ENCODE assay signal across 32 cellular contexts in genomic region chr9:98964911-98965336, GRCh38. TPM values are rescaled to one million over a fixed set of nuclear protein-coding genes. Genes with fewer than 3 reads are reported as not detected.
DNase-seq lines count a peak whose midpoint lies in the region; ATAC-seq and TF ChIP-seq lines count a peak whose summit lies in the region.
"Had no signal": no experiment of that assay in that cellular context is flagged by ENCODE, and none has a peak within 500 bp of the region (broad histone marks: within the 10 kb centered on the region; RNA-seq: fewer than 3 reads in every experiment).

No MANE protein-coding gene starts in this region.

- H3K4me1 Mint-ChIP-seq in activated T-helper 2 cell treated with anti-CD3 and anti-CD28 coated beads, Interferon-gamma antibody, Interleukin-2, Interleukin-4, amounts not matched to agents 10 μg/mL and 5 μg/mL and 100 μg/mL, durations not matched to agents 14 hours and 24 hours and 36 hours (ENCODE audit: low read depth), result no peaks in the 10 kb centered on the region
- H3K4me1 Mint-ChIP-seq: activated naive CD4-positive, alpha-beta T cell treated with anti-CD3 and anti-CD28 coated beads, Interleukin-2, amount 50 U/mL, for 24 hours; activated T-helper 17 cell treated with anti-CD3 and anti-CD28 coated beads, Interleukin-2, amount 50 U/mL, for 72 hours; naive thymus-derived CD8-positive, alpha-beta T cell; stimulated activated effector memory CD8-positive, alpha-beta T cell treated with anti-CD3 and anti-CD28 coated beads, Interleukin-12 subunit alpha, Interleukin-12 subunit beta, amount 100 ng/mL, for 72 hours had no signal

- H3K36me3 ChIP-seq in body of pancreas (replicated peaks in 1 of 2; ENCODE audit: insufficient read depth in 1 of 2, low read depth in 2 of 2), result no peaks in the 10 kb centered on the region
- peaks cover 0 to 6% (median 0%) of the 10 kb centered on the region in 9 donors for H3K36me3 ChIP-seq in heart left ventricle
- no peaks in the 10 kb centered on the region for H3K36me3 ChIP-seq in psoas muscle (ENCODE audit: insufficient read depth in 1 of 2, low read depth in 1 of 2)
- no peaks in the 10 kb centered on the region for H3K36me3 ChIP-seq in upper lobe of right lung
- H3K36me3 ChIP-seq: left lung, thyroid gland had no signal

- intact Hi-C loops in body of pancreas (cut with DNase I), result no loop called here
- intact Hi-C loops in heart left ventricle (cut with DNase I), result no loop called here
- intact Hi-C loops in psoas muscle (cut with DNase I), result no loop called here
- intact Hi-C loops in upper lobe of right lung (cut with DNase I), result no loop called here
- intact Hi-C loops in activated T-helper 2 cell treated with anti-CD3 and anti-CD28 coated beads, Interferon-gamma antibody, Interleukin-2, Interleukin-4, amounts not matched to agents 10 μg/mL and 5 μg/mL and 100 μg/mL, durations not matched to agents 14 hours and 24 hours and 36 hours (cut with micrococcal nuclease), result no loop called here

- no peaks in the 10 kb centered on the region for H3K9me3 Mint-ChIP-seq in activated T-helper 2 cell treated with anti-CD3 and anti-CD28 coated beads, Interferon-gamma antibody, Interleukin-2, Interleukin-4, amounts not matched to agents 10 μg/mL and 5 μg/mL and 100 μg/mL, durations not matched to agents 14 hours and 24 hours and 36 hours
- H3K9me3 Mint-ChIP-seq: activated naive CD4-positive, alpha-beta T cell treated with anti-CD3 and anti-CD28 coated beads, Interleukin-2, amount 50 U/mL, for 24 hours; activated T-helper 17 cell treated with anti-CD3 and anti-CD28 coated beads, Interleukin-2, amount 50 U/mL, for 72 hours; effector memory CD8-positive, alpha-beta T cell; naive thymus-derived CD8-positive, alpha-beta T cell; stimulated activated effector memory CD8-positive, alpha-beta T cell treated with anti-CD3 and anti-CD28 coated beads, Interleukin-12 subunit alpha, Interleukin-12 subunit beta, amount 100 ng/mL, for 72 hours had no signal

- 88% methylated on average over 7 of the region's 7 CpGs for WGBS in body of pancreas, 2 donors
- WGBS in heart left ventricle, 4 donors, result 53 to 55% (median 55%) methylated on average over 7 of the region's 7 CpGs
- 31 to 46% (median 39%) methylated on average over 7 of the region's 7 CpGs for WGBS in psoas muscle, 3 donors

- H3K4me1 ChIP-seq in body of pancreas (peaks cover 5% of the 10 kb centered on the region), heart left ventricle (peaks cover 4 to 89% (median 44%) of the 10 kb centered on the region in 12 donors), psoas muscle (no peaks in the 10 kb centered on the region), upper lobe of right lung (peaks cover 9% of the 10 kb centered on the region)
- H3K4me1 ChIP-seq: Caco-2, thyroid gland had no signal

- no peak overlapping the region for H3K27ac Mint-ChIP-seq in activated T-helper 2 cell treated with anti-CD3 and anti-CD28 coated beads, Interferon-gamma antibody, Interleukin-2, Interleukin-4, amounts not matched to agents 10 μg/mL and 5 μg/mL and 100 μg/mL, durations not matched to agents 14 hours and 24 hours and 36 hours
- H3K27ac Mint-ChIP-seq: activated naive CD4-positive, alpha-beta T cell treated with anti-CD3 and anti-CD28 coated beads, Interleukin-2, amount 50 U/mL, for 24 hours; activated T-helper 17 cell treated with anti-CD3 and anti-CD28 coated beads, Interleukin-2, amount 50 U/mL, for 72 hours; effector memory CD8-positive, alpha-beta T cell; naive thymus-derived CD8-positive, alpha-beta T cell; stimulated activated effector memory CD8-positive, alpha-beta T cell treated with anti-CD3 and anti-CD28 coated beads, Interleukin-12 subunit alpha, Interleukin-12 subunit beta, amount 100 ng/mL, for 72 hours had no signal

- H3K27me3 ChIP-seq in body of pancreas (no peaks in the 10 kb centered on the region), heart left ventricle (no peaks in the 10 kb centered on the region), psoas muscle (ENCODE audit: insufficient read depth in 3 of 3, low read length in 2 of 3) (peaks cover 0 to 16% (median 1%) of the 10 kb centered on the region in 3 donors), upper lobe of right lung (no peaks in the 10 kb centered on the region)
- H3K27me3 ChIP-seq: left lung, thyroid gland had no signal

- H3K27me3 Mint-ChIP-seq in activated T-helper 2 cell treated with anti-CD3 and anti-CD28 coated beads, Interferon-gamma antibody, Interleukin-2, Interleukin-4, amounts not matched to agents 10 μg/mL and 5 μg/mL and 100 μg/mL, durations not matched to agents 14 hours and 24 hours and 36 hours (ENCODE audit: low read depth), result peaks cover 9% of the 10 kb centered on the region
- H3K27me3 Mint-ChIP-seq: activated naive CD4-positive, alpha-beta T cell treated with anti-CD3 and anti-CD28 coated beads, Interleukin-2, amount 50 U/mL, for 24 hours had no signal

- ATAC-seq in body of pancreas (peak; percentile 15), heart left ventricle (peak in 3 of 4 donors; percentile 25 to 45 (median 41)), psoas muscle (peak in 3 of 4 donors; percentile 15 to 40 (median 29)), upper lobe of right lung (no peak)
- ATAC-seq: activated T-helper 17 cell treated with anti-CD3 and anti-CD28 coated beads, Interleukin-2, amount 50 U/mL, for 72 hours; effector memory CD8-positive, alpha-beta T cell; HCT116; left lung; naive thymus-derived CD8-positive, alpha-beta T cell had no signal

- no peak overlapping the region for H3K4me3 Mint-ChIP-seq in activated T-helper 2 cell treated with anti-CD3 and anti-CD28 coated beads, Interferon-gamma antibody, Interleukin-2, Interleukin-4, amounts not matched to agents 10 μg/mL and 5 μg/mL and 100 μg/mL, durations not matched to agents 14 hours and 24 hours and 36 hours (ENCODE audit: low read depth)
- H3K4me3 Mint-ChIP-seq: activated naive CD4-positive, alpha-beta T cell treated with anti-CD3 and anti-CD28 coated beads, Interleukin-2, amount 50 U/mL, for 24 hours; activated T-helper 17 cell treated with anti-CD3 and anti-CD28 coated beads, Interleukin-2, amount 50 U/mL, for 72 hours; effector memory CD8-positive, alpha-beta T cell; naive thymus-derived CD8-positive, alpha-beta T cell; stimulated activated effector memory CD8-positive, alpha-beta T cell treated with anti-CD3 and anti-CD28 coated beads, Interleukin-12 subunit alpha, Interleukin-12 subunit beta, amount 100 ng/mL, for 72 hours had no signal

- TF ChIP-seq CTCF in body of pancreas (IDR thresholded peaks at IDR 0.05) (no peak), heart left ventricle (IDR thresholded peaks at IDR 0.05) (no peak), psoas muscle (IDR thresholded peaks at IDR 0.05) (no peak), upper lobe of right lung (IDR thresholded peaks at IDR 0.05) (no peak)

- H3K36me3 Mint-ChIP-seq in activated T-helper 2 cell treated with anti-CD3 and anti-CD28 coated beads, Interferon-gamma antibody, Interleukin-2, Interleukin-4, amounts not matched to agents 10 μg/mL and 5 μg/mL and 100 μg/mL, durations not matched to agents 14 hours and 24 hours and 36 hours (ENCODE audit: low read depth), result no peaks in the 10 kb centered on the region
- H3K36me3 Mint-ChIP-seq: activated naive CD4-positive, alpha-beta T cell treated with anti-CD3 and anti-CD28 coated beads, Interleukin-2, amount 50 U/mL, for 24 hours; naive thymus-derived CD8-positive, alpha-beta T cell; stimulated activated effector memory CD8-positive, alpha-beta T cell treated with anti-CD3 and anti-CD28 coated beads, Interleukin-12 subunit alpha, Interleukin-12 subunit beta, amount 100 ng/mL, for 72 hours had no signal

- TF ChIP-seq POLR2A in body of pancreas (IDR thresholded peaks at IDR 0.05), result no peak
- TF ChIP-seq POLR2A in heart left ventricle (IDR thresholded peaks at IDR 0.05), result no peak

- H3K9me3 ChIP-seq in body of pancreas (no peaks in the 10 kb centered on the region), heart left ventricle (peaks cover 0 to 5% (median 0%) of the 10 kb centered on the region in 12 donors), psoas muscle (no peaks in the 10 kb centered on the region), upper lobe of right lung (no peaks in the 10 kb centered on the region)
- H3K9me3 ChIP-seq: Caco-2, left lung, thyroid gland had no signal

- H3K27ac ChIP-seq in body of pancreas (no peak overlapping the region), heart left ventricle (peak overlapping the region in 10 of 12 donors; percentile 17 to 76 (median 34)), psoas muscle (no peak overlapping the region), upper lobe of right lung (peak overlapping the region; percentile 11)
- H3K27ac ChIP-seq: left lung, thyroid gland had no signal

- H3K4me3 ChIP-seq in body of pancreas, result no peak overlapping the region
- no peak overlapping the region for H3K4me3 ChIP-seq in heart left ventricle
- H3K4me3 ChIP-seq in psoas muscle, result no peak overlapping the region
- no peak overlapping the region for H3K4me3 ChIP-seq in upper lobe of right lung
- H3K4me3 ChIP-seq: left lung, thyroid gland had no signal

- DNase-seq in body of pancreas (no peak), heart left ventricle (peak in 1 of 5 donors; percentile 44), psoas muscle (no peak), upper lobe of right lung (no peak), iPS-NIHi7 (ENCODE audit: extremely low spot score) (no peak)
- DNase-seq in activated T-helper 2 cell treated with anti-CD3 and anti-CD28 coated beads, Interferon-gamma antibody, Interleukin-2, Interleukin-4, amounts not matched to agents 10 μg/mL and 5 μg/mL and 100 μg/mL, durations not matched to agents 14 hours and 24 hours and 36 hours (ENCODE audit: low spot score), result no peak
- no peak for DNase-seq in stimulated activated naive CD4-positive, alpha-beta T cell treated with Interleukin-2 at 50 U/mL for 16 hours (lab: John Stamatoyannopoulos, UW)
- DNase-seq: activated CD4-positive, alpha-beta T cell treated with anti-CD3 and anti-CD28 coated beads, Interleukin-2, amount 50 U/mL, for 48 hours; activated CD8-positive, alpha-beta memory T cell treated with anti-CD3 and anti-CD28 coated beads, Interleukin-2, amount 50 U/mL, for 48 hours; amygdala; Caco-2; cortex of kidney; DMS79; effector memory CD8-positive, alpha-beta T cell; erythroblast; GF-D8; hypothalamus; KG1; left lung; MM.1S; naive thymus-derived CD8-positive, alpha-beta T cell; NCI-H1417; NCI-H2081 treated with DMSO at 0.1 percent for 48 hours; NCI-H446; nucleus accumbens; stimulated activated CD4-positive, alpha-beta T cell treated with anti-CD3 and anti-CD28 coated beads, Interleukin-4, amount 100 ng/mL, for 1 hour; T-helper 1 cell; thyroid gland had no signal

RNA-seq across cellular contexts. Expression of gene COL15A1, which starts 21.2 kb away (rescaled TPM):
- total RNA-seq in body of pancreas, result 10 to 100 TPM in 1 of 2 donors, 1 to 10 TPM in 1; 6.7 to 55.4 TPM
- total RNA-seq in heart left ventricle, result 10 to 100 TPM; 24.1 to 81.0 (median 46.7) TPM
- polyA plus RNA-seq in heart left ventricle, result 10 to 100 TPM; 12.4 to 30.8 TPM
- 10 to 100 TPM in 2 of 4 donors, 1 to 10 TPM in 2; 5.6 to 34.7 (median 14.3) TPM for total RNA-seq in psoas muscle
- 1 to 10 TPM; 2.9 to 7.5 (median 3.7) TPM for polyA plus RNA-seq in psoas muscle
- total RNA-seq in upper lobe of right lung, result 8.0 TPM
- not detected in 2 replicates for total RNA-seq in activated T-helper 2 cell treated with anti-CD3 and anti-CD28 coated beads, Interferon-gamma antibody, Interleukin-2, Interleukin-4, amounts not matched to agents 10 μg/mL and 5 μg/mL and 100 μg/mL, durations not matched to agents 14 hours and 24 hours and 36 hours
- total RNA-seq: Caco-2; naive thymus-derived CD8-positive, alpha-beta T cell had no signal
- polyA plus RNA-seq: naive thymus-derived CD8-positive, alpha-beta T cell had no signal

Comparison
In these comparisons a context has a peak if more than half of its experiments do, and no peak if none do; other contexts are left out.
1. H3K27ac ChIP-seq: peak in heart left ventricle (10 of 12) and upper lobe of right lung (single experiment); none in body of pancreas (0 of 4) and psoas muscle (single experiment).